Comparison of ENCODE assay signal across 8 cellular contexts in genomic region chr2:218781691-218782528, GRCh38. TPM values are rescaled to one million over a fixed set of nuclear protein-coding genes. Genes with fewer than 3 reads are reported as not detected.
A peak's percentile ranks its signal among the peaks of the same experiment; 100 is the strongest.
DNase-seq lines count a peak whose midpoint lies in the region; ATAC-seq, FAIRE-seq and TF ChIP-seq lines count a peak whose summit lies in the region.

Gene CYP27A1 (plus strand): TSS chr2:218782147. CDS start chr2:218782183, 36 bp downstream.

- TF ChIP-seq POLR2A in GM12878 (IDR thresholded peaks at IDR 0.05; ENCODE audit: low read depth, low read length), result no peak

- H3K27ac ChIP-seq in SK-N-SH (ENCODE audit: low read depth in 2 of 2, low read length in 1 of 2), result no peak within 1 kb of the TSS
- no peak within 1 kb of the TSS for H3K27ac ChIP-seq in GM12878 (ENCODE audit: control insufficient read depth, insufficient read depth)

- H3K79me2 ChIP-seq in SK-N-SH (ENCODE audit: insufficient read depth), result no peaks in the 10 kb centered on the region
- H3K79me2 ChIP-seq in GM12878 (ENCODE audit: control insufficient read depth, insufficient read depth, low read length), result no peaks in the 10 kb centered on the region

- ATAC-seq in SK-N-SH treated with all-trans-retinoic acid at 6 μM for 48 hours (no peak), GM12878 (peak; percentile 62), GM21381 (IDR thresholded peaks at IDR 0.05; ENCODE audit: unreplicated experiment) (no peak), GM18858 (IDR thresholded peaks at IDR 0.05; ENCODE audit: unreplicated experiment) (no peak)

- no peak for FAIRE-seq in GM12878 (lab: Jason Lieb, UNC)

- no peaks in the 10 kb centered on the region for H3K9me3 ChIP-seq in SK-N-SH
- H3K9me3 ChIP-seq in GM12878 (replicated peaks; ENCODE audit: control insufficient read depth, insufficient read depth, low read length), result no peaks in the 10 kb centered on the region; the same call in 2 of the 3 replicates
- H3K9me3 ChIP-seq in iPS-15b (ENCODE audit: control insufficient read depth, insufficient read depth, low read length), result peaks cover 3% of the 10 kb centered on the region

- H3K9ac ChIP-seq in SK-N-SH, result no peak within 1 kb of the TSS
- H3K9ac ChIP-seq in GM12878 (ENCODE audit: control insufficient read depth, insufficient read depth, low read length), result no peak within 1 kb of the TSS; the same call in 1 of the 2 replicates
- peak within 1 kb of the TSS; percentile 81 for H3K9ac ChIP-seq in iPS-15b (ENCODE audit: low read depth, low read length)

- peaks cover 9% of the 10 kb centered on the region for H3K9me3 Mint-ChIP-seq in activated CD4-positive, alpha-beta memory T cell treated with anti-CD3 and anti-CD28 coated beads for 36 hours

- TF ChIP-seq EP300 in SK-N-SH (IDR thresholded peaks at IDR 0.05; ENCODE audit: borderline replicate concordance in 1 of 2, low read depth in 1 of 2, low read length in 1 of 2), result no peak
- no peak for TF ChIP-seq EP300 in GM12878 (IDR thresholded peaks at IDR 0.05; ENCODE audit: borderline replicate concordance in 1 of 2, control insufficient read depth in 1 of 2, low read depth in 2 of 2, low read length in 2 of 2)

- in situ Hi-C loops in GM12878 (cut with MboI), result no loop called here

- no peak within 1 kb of the TSS for H2AFZ ChIP-seq in SK-N-SH (ENCODE audit: low read depth)
- no peak within 1 kb of the TSS for H2AFZ ChIP-seq in GM12878 (ENCODE audit: control insufficient read depth, low read depth, low read length)

- H3K4me3 ChIP-seq in SK-N-SH (ENCODE audit: low read depth in 2 of 2, low read length in 1 of 2) (no peak within 1 kb of the TSS), GM12878 (peak within 1 kb of the TSS; percentile 36; the same call in 1 of the 2 replicates), iPS-15b (ENCODE audit: low read depth, low read length) (peak within 1 kb of the TSS; percentile 82), retinal pigment epithelial cell (ENCODE audit: low read length) (peak within 1 kb of the TSS; percentile 76)

- H3K4me3 Mint-ChIP-seq in activated CD4-positive, alpha-beta memory T cell treated with anti-CD3 and anti-CD28 coated beads for 36 hours, result no peak within 1 kb of the TSS

- no TSS peak for BruUV-seq in GM12878 (replicated peaks; lab: Mats Ljungman, UMichigan)

- H3K36me3 ChIP-seq in SK-N-SH (replicated peaks in 1 of 2; ENCODE audit: control insufficient read depth in 1 of 2, insufficient read depth in 2 of 2, low read length in 1 of 2), result no peaks in the 10 kb centered on the region
- H3K36me3 ChIP-seq in GM12878 (ENCODE audit: control insufficient read depth in 2 of 2, insufficient read depth in 2 of 2, low read length in 1 of 2), result no peaks in the 10 kb centered on the region
- no peaks in the 10 kb centered on the region for H3K36me3 ChIP-seq in iPS-15b (ENCODE audit: control insufficient read depth, insufficient read depth, low read length)

- H3K4me2 ChIP-seq in SK-N-SH (no peak within 1 kb of the TSS), GM12878 (ENCODE audit: control insufficient read depth, insufficient read depth) (peak within 1 kb of the TSS; percentile 19)

- POLR2A ChIA-PET in SK-N-SH (lab: Yijun Ruan, JAX) (no interaction called here), GM12878 (lab: Charles Lee) (no interaction called here)
- POLR2A ChIA-PET in activated CD4-positive, alpha-beta memory T cell treated with anti-CD3 and anti-CD28 coated beads for 36 hours (lab: Charles Lee), result no interaction called here

- CTCF ChIA-PET in SK-N-SH (lab: Yijun Ruan, JAX) (no interaction called here), GM12878 (lab: Yijun Ruan, JAX) (interaction anchor here (0.6 to 0.9 kb wide), 3 partner anchors 66 to 131 kb away, joined by 3 to 4 read pairs (median 3); no protein-coding TSS in a partner anchor)
- CTCF ChIA-PET in activated CD4-positive, alpha-beta memory T cell treated with anti-CD3 and anti-CD28 coated beads for 36 hours (lab: Charles Lee), result interaction anchor here (1.3 to 1.5 kb wide), 2 partner anchors 66 to 248 kb away, joined by 3 read pairs; no protein-coding TSS in a partner anchor

- H4K20me1 ChIP-seq in SK-N-SH (ENCODE audit: insufficient read depth) (no peaks in the 10 kb centered on the region), GM12878 (ENCODE audit: control insufficient read depth, insufficient read depth) (no peaks in the 10 kb centered on the region)

- peaks cover 9% of the 10 kb centered on the region for H3K36me3 Mint-ChIP-seq in activated CD4-positive, alpha-beta memory T cell treated with anti-CD3 and anti-CD28 coated beads for 36 hours

- H3K27ac Mint-ChIP-seq in activated CD4-positive, alpha-beta memory T cell treated with anti-CD3 and anti-CD28 coated beads for 36 hours, result no peak within 1 kb of the TSS

- TF ChIP-seq CTCF in SK-N-SH (IDR thresholded peaks at IDR 0.05), result no peak
- no peak for TF ChIP-seq CTCF in GM12878 (IDR thresholded peaks at IDR 0.05 in 2 of 3, conservative IDR thresholded peaks at IDR 0.05 in 1 of 3; ENCODE audit: control insufficient read depth in 2 of 3, extremely low read depth in 1 of 3, insufficient read depth in 1 of 3, low read depth in 3 of 3, low read length in 3 of 3)
- no peak for TF ChIP-seq CTCF in retinal pigment epithelial cell (conservative IDR thresholded peaks at IDR 0.05; ENCODE audit: low read depth, low read length)

- peaks cover 6% of the 10 kb centered on the region for H3K4me1 Mint-ChIP-seq in activated CD4-positive, alpha-beta memory T cell treated with anti-CD3 and anti-CD28 coated beads for 36 hours (ENCODE audit: low read depth)

- no peaks in the 10 kb centered on the region for H3K9me2 ChIP-seq in SK-N-SH

- SMC1A ChIA-PET in GM12878 (lab: Charles Lee; ENCODE audit: uncharacterized antibody, unreplicated experiment), result no interaction called here

- TF ChIP-seq RAD21 in SK-N-SH (IDR thresholded peaks at IDR 0.05; ENCODE audit: low read length), result no peak
- TF ChIP-seq RAD21 in GM12878 (IDR thresholded peaks at IDR 0.05; ENCODE audit: insufficient read depth, low read depth, low read length), result no peak

- 75% methylated on average over 34 of the region's 76 CpGs for WGBS in SK-N-SH (ENCODE audit: low lambda C conversion rate)
- 28% methylated on average over 72 of the region's 76 CpGs for WGBS in GM12878 (ENCODE audit: insufficient coverage, insufficient replicate concordance, low lambda C conversion rate, missing lambda C conversion rate)

- RAD21 ChIA-PET in GM12878 (lab: Charles Lee; ENCODE audit: unreplicated experiment), result no interaction called here

- no peaks in the 10 kb centered on the region for H3F3A ChIP-seq in SK-N-SH (replicated peaks; ENCODE audit: insufficient read depth)

- no peaks in the 10 kb centered on the region; a peak in 1 of 4 replicates for H3K4me1 ChIP-seq in SK-N-SH (ENCODE audit: control insufficient read depth in 1 of 2, insufficient read depth in 2 of 2, low read depth in 1 of 2, low read length in 1 of 2)
- no peaks in the 10 kb centered on the region for H3K4me1 ChIP-seq in GM12878 (ENCODE audit: control insufficient read depth, insufficient read depth, low read length)
- peaks cover 8% of the 10 kb centered on the region for H3K4me1 ChIP-seq in iPS-15b (ENCODE audit: control insufficient read depth, insufficient read depth, low read length)

- H3K27me3 Mint-ChIP-seq in activated CD4-positive, alpha-beta memory T cell treated with anti-CD3 and anti-CD28 coated beads for 36 hours, result peaks cover 29% of the 10 kb centered on the region

- H3K27me3 ChIP-seq in SK-N-SH (ENCODE audit: insufficient read depth), result no peaks in the 10 kb centered on the region
- peaks cover 5 to 8% of the 10 kb centered on the region in 2 experiments; a peak in 3 of 4 replicates for H3K27me3 ChIP-seq in GM12878 (replicated peaks in 1 of 2; ENCODE audit: control insufficient read depth in 2 of 2, insufficient read depth in 2 of 2, low read length in 1 of 2)
- H3K27me3 ChIP-seq in iPS-15b (ENCODE audit: control insufficient read depth, insufficient read depth, low read length), result peaks cover 30% of the 10 kb centered on the region

- intact Hi-C loops in GM12878 (cut with micrococcal nuclease; ENCODE audit: unreplicated experiment), result no loop called here
- intact Hi-C loops in activated CD4-positive, alpha-beta memory T cell treated with anti-CD3 and anti-CD28 coated beads for 36 hours (cut with micrococcal nuclease), result no loop called here

- peak; percentile 37 for DNase-seq in SK-N-SH
- DNase-seq in GM12878 (ENCODE audit: low read depth, low spot score), result no peak
- DNase-seq in retinal pigment epithelial cell (ENCODE audit: low read depth), result no peak
- DNase-seq in activated CD4-positive, alpha-beta memory T cell treated with anti-CD3 and anti-CD28 coated beads for 36 hours, result no peak

TF ChIP-seq in SK-N-SH, 30 proteins besides CTCF, POLR2A, EP300 and RAD21 (continues in another document):
- TF ChIP-seq TAF1 (IDR thresholded peaks at IDR 0.05; ENCODE audit: borderline replicate concordance, low read depth, low read length) (no peak), GATA2 (CRISPR knock-in tag; IDR thresholded peaks at IDR 0.05) (no peak)

TF ChIP-seq in SK-N-SH treated with all-trans-retinoic acid at 6 μM for 48 hours, 23 proteins besides CTCF, POLR2A, EP300 and RAD21 (continues in another document):
- no peak for TF ChIP-seq ZFP3 (CRISPR knock-in tag; IDR thresholded peaks at IDR 0.05)
- TF ChIP-seq SNAI2 (CRISPR knock-in tag; IDR thresholded peaks at IDR 0.05), result no peak

TF ChIP-seq in GM12878, 131 proteins besides CTCF, POLR2A, EP300 and RAD21 (continues in another document):
- TF ChIP-seq TBL1XR1 (IDR thresholded peaks at IDR 0.05; ENCODE audit: low read depth, low read length) (no peak), NR2C1 (IDR thresholded peaks at IDR 0.05) (no peak)

RNA-seq across cellular contexts. Expression of gene CYP27A1, which starts in this region (rescaled TPM):
- 0.18 and 0.54 TPM in 2 replicates for polyA plus RNA-seq in SK-N-SH (2012; rRNA removed)
- 0.19 and 0.46 TPM in 2 replicates for polyA plus RNA-seq in SK-N-SH (2012; cell fraction: cytosol; rRNA removed)
- 0.66 and 0.76 TPM in 2 replicates for polyA plus RNA-seq in SK-N-SH (2012; cell fraction: nucleus; rRNA removed)
- total RNA-seq in GM12878 (2013; cell fraction: nucleolus; rRNA removed), result 0.27 and 0.79 TPM in 2 replicates
- total RNA-seq in GM12878 (2014; rRNA removed), result 0.28 and 0.60 TPM in 2 replicates
- not detected in 2 replicates for total RNA-seq in GM12878 (2014; rRNA removed; fragmentation: Illumina TruSeq; extraction: Trizol)
- 0.61 and 0.72 TPM in 2 replicates for total RNA-seq in GM12878 (2021)
- not detected for polyA plus RNA-seq in GM12878 (2011; ENCODE audit: low read depth)
- polyA plus RNA-seq in GM12878 (2011; rRNA removed), result 0.11 and 0.19 TPM in 2 replicates
- 0.32 and 0.34 TPM in 2 replicates for polyA plus RNA-seq in GM12878 (2011; cell fraction: cytosol; rRNA removed)
- 0.16 and 0.28 TPM in 2 replicates for polyA plus RNA-seq in GM12878 (2011; cell fraction: nucleus; rRNA removed)
- polyA plus RNA-seq in GM12878 (2012), result 0.27 and 0.43 TPM in 2 replicates
- polyA plus RNA-seq in GM12878 (2014; fragmentation: Illumina TruSeq; extraction: Trizol), result 0.22 TPM in 1 of 2 replicates, not detected in the other
- polyA plus RNA-seq in GM12878 (2014; fragmentation: Nextera tagmentation; extraction: Ambion mirVana), result under 1 TPM in 1 of 2 experiments, not detected in 1; 0.13 TPM
- polyA plus RNA-seq in GM12878 (2014; rRNA removed), result 0.10 and 0.35 TPM in 2 replicates
- polyA plus RNA-seq in GM12878 (2016; fragmentation: Nextera tagmentation; extraction: Ambion mirVana), result under 1 TPM; 0.12 to 0.14 TPM
- polyA minus RNA-seq in GM12878 (2011; rRNA and poly(A)+ RNA removed), result 0.21 TPM in 1 of 2 replicates, not detected in the other
- polyA minus RNA-seq in GM12878 (2011; cell fraction: cytosol; rRNA and poly(A)+ RNA removed), result not detected in 2 replicates
- polyA minus RNA-seq in GM12878 (2011; cell fraction: nucleus; rRNA and poly(A)+ RNA removed), result not detected in 2 replicates
- under 1 TPM in 1 of 2 experiments, not detected in 1; 0.10 TPM for total RNA-seq in activated CD4-positive, alpha-beta memory T cell treated with anti-CD3 and anti-CD28 coated beads for 36 hours

Comparison
In these comparisons a context has a peak if more than half of its experiments do, and no peak if none do; other contexts are left out.
1. Peak in DNase-seq in SK-N-SH; RNA of the gene not detected or under 1 TPM.
2. Peak in ATAC-seq, H3K4me3 ChIP-seq and H3K4me2 ChIP-seq in GM12878; RNA of the gene not detected or under 1 TPM.
3. H3K4me3 ChIP-seq: peak in iPS-15b (single experiment) and retinal pigment epithelial cell (single experiment); none in SK-N-SH (0 of 2).